In genomic region chr19:57465680-57466381, GRCh38 we compare ENCODE assay signal across 8 cellular contexts.
DNase-seq lines count a peak whose midpoint lies in the region; ATAC-seq lines count a peak whose summit lies in the region.

No MANE protein-coding gene starts in this region.

- ATAC-seq in HG02870 (IDR thresholded peaks at IDR 0.05; ENCODE audit: unreplicated experiment) (no peak), HG03469 (IDR thresholded peaks at IDR 0.05; ENCODE audit: unreplicated experiment) (no peak)

- peak; percentile 52 for DNase-seq in CMK (ENCODE audit: low read depth)
- DNase-seq in HCEC 1CT: peak; percentile 21
- DNase-seq in SKM-1 (lab: John Stamatoyannopoulos, UW; ENCODE audit: unreplicated experiment): peak; percentile 7
- DNase-seq in germinal center (ENCODE audit: low spot score): peak; percentile 39
- no peak for DNase-seq in NCI-H146 treated with DMSO at 0.1 percent for 48 hours (lab: John Stamatoyannopoulos, UW; ENCODE audit: unreplicated experiment)
- DNase-seq in NCI-H526 treated with DMSO at 0.1 percent for 48 hours (lab: John Stamatoyannopoulos, UW): no peak

Comparison
In these comparisons a context has a peak if more than half of its experiments do, and no peak if none do; other contexts are left out.
1. DNase-seq: peak in CMK (single experiment), HCEC 1CT (single experiment), SKM-1 (single experiment) and germinal center (single experiment); none in NCI-H146 treated with DMSO at 0.1 percent for 48 hours (single experiment) and NCI-H526 treated with DMSO at 0.1 percent for 48 hours (single experiment).